ENCODE assay signal across 18 cellular contexts in genomic region chr4:127498366-127498765, GRCh38.
DNase-seq lines count a peak whose midpoint lies in the region; ATAC-seq and TF ChIP-seq lines count a peak whose summit lies in the region.
"Had no signal": no experiment of that assay in that cellular context is flagged by ENCODE, and none has a peak within 500 bp of the region (broad histone marks: within the 10 kb centered on the region; RNA-seq: fewer than 3 reads in every experiment).

No MANE protein-coding gene starts in this region.

- H3K4me1 ChIP-seq in GM23338 (ENCODE audit: insufficient read depth) = peaks cover 5% of the 10 kb centered on the region; the same call in 1 of the 2 replicates
- H3K4me1 ChIP-seq: BLaER1, Caco-2 had no signal

- H3K4me1 Mint-ChIP-seq in GM23338 = peaks cover 23% of the 10 kb centered on the region
- H3K4me1 Mint-ChIP-seq in stimulated activated naive B cell treated with anti-CD40 and anti-IgM and Interleukin-4, amounts not matched to agents 10 μg/mL and 1 μg/mL and 100 μg/mL, for 72 hours = no peaks in the 10 kb centered on the region
- H3K4me1 Mint-ChIP-seq: B cell; CD4-positive, CD25-positive, alpha-beta regulatory T cell had no signal

- no peaks in the 10 kb centered on the region for H3K27me3 Mint-ChIP-seq in GM23338 (ENCODE audit: insufficient read depth, low read depth, poor library complexity)
- no peaks in the 10 kb centered on the region for H3K27me3 Mint-ChIP-seq in stimulated activated naive B cell treated with anti-CD40 and anti-IgM and Interleukin-4, amounts not matched to agents 10 μg/mL and 1 μg/mL and 100 μg/mL, for 72 hours
- H3K27me3 Mint-ChIP-seq: CD4-positive, CD25-positive, alpha-beta regulatory T cell had no signal

- no peak overlapping the region for H3K27ac Mint-ChIP-seq in GM23338
- H3K27ac Mint-ChIP-seq in stimulated activated naive B cell treated with anti-CD40 and anti-IgM and Interleukin-4, amounts not matched to agents 10 μg/mL and 1 μg/mL and 100 μg/mL, for 72 hours = peak overlapping the region; percentile 7
- H3K27ac Mint-ChIP-seq: B cell; CD4-positive, CD25-positive, alpha-beta regulatory T cell; CD8-positive, alpha-beta T cell; HFFc6 had no signal

- no peak overlapping the region for H3K4me2 ChIP-seq in GM23338
- H3K4me2 ChIP-seq: BLaER1 had no signal

- no peak for TF ChIP-seq CTCF in GM23338 (conservative IDR thresholded peaks at IDR 0.05; ENCODE audit: low read depth in 2 of 2)
- TF ChIP-seq CTCF in fibroblast of the aortic adventitia (IDR thresholded peaks at IDR 0.05; ENCODE audit: insufficient read depth, low read length) = no peak

- no peak overlapping the region for H3K4me3 ChIP-seq in GM23338
- no peak overlapping the region for H3K4me3 ChIP-seq in fibroblast of the aortic adventitia (ENCODE audit: low read depth, low read length)
- H3K4me3 ChIP-seq: BLaER1, HAP-1 had no signal

- H4K20me1 ChIP-seq in GM23338 (replicated peaks; ENCODE audit: insufficient read depth) = no peaks in the 10 kb centered on the region
- H4K20me1 ChIP-seq: BLaER1 had no signal

- H3K9me2 ChIP-seq in GM23338 (ENCODE audit: insufficient read depth) = no peaks in the 10 kb centered on the region

- H3K36me3 Mint-ChIP-seq in GM23338 (ENCODE audit: low read depth) = no peaks in the 10 kb centered on the region
- H3K36me3 Mint-ChIP-seq in stimulated activated naive B cell treated with anti-CD40 and anti-IgM and Interleukin-4, amounts not matched to agents 10 μg/mL and 1 μg/mL and 100 μg/mL, for 72 hours = no peaks in the 10 kb centered on the region
- H3K36me3 Mint-ChIP-seq: CD4-positive, CD25-positive, alpha-beta regulatory T cell; CD8-positive, alpha-beta T cell had no signal

- no peak overlapping the region for H3K27ac ChIP-seq in GM23338 (ENCODE audit: low read depth)
- H3K27ac ChIP-seq: BLaER1, C4-2B had no signal

- H2AFZ ChIP-seq in GM23338 = 0 out of 2 replicates have a peak overlapping the region, but pooled peaks have one; percentile 45

- no peaks in the 10 kb centered on the region for H3K79me2 ChIP-seq in GM23338 (replicated peaks; ENCODE audit: insufficient read depth)

- DNase-seq in GM23338 (ENCODE audit: low spot score) (no peak), fibroblast of gingiva (ENCODE audit: low read depth) (peak; percentile 37), fibroblast of the aortic adventitia (ENCODE audit: low read depth) (peak; percentile 72), NOMO-1 (lab: John Stamatoyannopoulos, UW; ENCODE audit: unreplicated experiment in 2 of 2) (no peak)
- DNase-seq in stimulated activated naive B cell treated with anti-CD40 and anti-IgM and Interleukin-4, amounts not matched to agents 10 μg/mL and 1 μg/mL and 100 μg/mL, for 72 hours = no peak
- DNase-seq in activated CD4-positive, alpha-beta T cell treated with anti-CD3 and anti-CD28 coated beads, Interleukin-2, amount 50 U/mL, for 1 hour = no peak
- DNase-seq: Caco-2; CD4-positive, CD25-positive, alpha-beta regulatory T cell; CD8-positive, alpha-beta T cell; DMS153; DND-41; GOT3; HFFc6 had no signal

- no peaks in the 10 kb centered on the region for H3K27me3 ChIP-seq in GM23338 (ENCODE audit: insufficient read depth)
- H3K27me3 ChIP-seq: BLaER1 had no signal

- no peaks in the 10 kb centered on the region for H3K36me3 ChIP-seq in GM23338 (ENCODE audit: insufficient read depth)
- H3K36me3 ChIP-seq: BLaER1, HAP-1 had no signal

- H3K4me3 Mint-ChIP-seq in GM23338 = no peak overlapping the region
- no peak overlapping the region for H3K4me3 Mint-ChIP-seq in stimulated activated naive B cell treated with anti-CD40 and anti-IgM and Interleukin-4, amounts not matched to agents 10 μg/mL and 1 μg/mL and 100 μg/mL, for 72 hours
- H3K4me3 Mint-ChIP-seq: B cell; CD4-positive, CD25-positive, alpha-beta regulatory T cell; CD8-positive, alpha-beta T cell; HFFc6 had no signal

- ATAC-seq in GM23338 (no peak), HG02973 (IDR thresholded peaks at IDR 0.05; ENCODE audit: unreplicated experiment) (no peak)
- ATAC-seq in stimulated activated naive B cell treated with anti-CD40 and anti-IgM and Interleukin-4, amounts not matched to agents 10 μg/mL and 1 μg/mL and 100 μg/mL, for 72 hours (replicated peaks) = no peak
- ATAC-seq: CD8-positive, alpha-beta T cell had no signal

- no peaks in the 10 kb centered on the region for H3F3A ChIP-seq in GM23338 (replicated peaks; ENCODE audit: low read depth)

- no peaks in the 10 kb centered on the region for H3K9me3 Mint-ChIP-seq in GM23338
- H3K9me3 Mint-ChIP-seq in stimulated activated naive B cell treated with anti-CD40 and anti-IgM and Interleukin-4, amounts not matched to agents 10 μg/mL and 1 μg/mL and 100 μg/mL, for 72 hours = peaks cover 4% of the 10 kb centered on the region in 2 donors
- H3K9me3 Mint-ChIP-seq: CD8-positive, alpha-beta T cell; HFFc6 had no signal

TF ChIP-seq in GM23338, 12 proteins besides CTCF, POLR2A, EP300 and RAD21 (continues in another document):
- TF ChIP-seq JUNB (IDR thresholded peaks at IDR 0.05; ENCODE audit: unreplicated experiment) = no peak
- TF ChIP-seq ETS1 (IDR thresholded peaks at IDR 0.05) = no peak
- no peak for TF ChIP-seq ZNF462 (CRISPR knock-in tag; IDR thresholded peaks at IDR 0.05)
- TF ChIP-seq ZNF114 (CRISPR knock-in tag; IDR thresholded peaks at IDR 0.05) = no peak
- TF ChIP-seq ZNF331 (CRISPR knock-in tag; IDR thresholded peaks at IDR 0.05; ENCODE audit: low read depth) = no peak
- no peak for TF ChIP-seq NANOG (IDR thresholded peaks at IDR 0.05; ENCODE audit: borderline replicate concordance)
- no peak for TF ChIP-seq POLR2AphosphoS5 (IDR thresholded peaks at IDR 0.05; ENCODE audit: low read depth)
- TF ChIP-seq STAT1 (IDR thresholded peaks at IDR 0.05; ENCODE audit: unreplicated experiment) = no peak
- TF ChIP-seq CREB1 (CRISPR knock-in tag; IDR thresholded peaks at IDR 0.05; ENCODE audit: low read depth) = no peak

Comparison
In these comparisons a context has a peak if more than half of its experiments do, and no peak if none do; other contexts are left out.
1. DNase-seq: peak in fibroblast of gingiva (single experiment) and fibroblast of the aortic adventitia (single experiment); none in GM23338 (single experiment), stimulated activated naive B cell treated with anti-CD40 and anti-IgM and Interleukin-4, amounts not matched to agents 10 μg/mL and 1 μg/mL and 100 μg/mL, for 72 hours (single experiment), activated CD4-positive, alpha-beta T cell treated with anti-CD3 and anti-CD28 coated beads, Interleukin-2, amount 50 U/mL, for 1 hour (single experiment) and NOMO-1 (0 of 2).